Comparison of ENCODE assay signal across 21 cellular contexts in genomic region chr7:24885716-24886115, GRCh38.
DNase-seq lines count a peak whose midpoint lies in the region; ATAC-seq and TF ChIP-seq lines count a peak whose summit lies in the region.
"Had no signal": no experiment of that assay in that cellular context is flagged by ENCODE, and none has a peak within 500 bp of the region (broad histone marks: within the 10 kb centered on the region; RNA-seq: fewer than 3 reads in every experiment).

No MANE protein-coding gene starts in this region.

- H3K27me3 Mint-ChIP-seq in natural killer cell (ENCODE audit: low read depth in 2 of 2): no peaks in the 10 kb centered on the region
- H3K27me3 Mint-ChIP-seq in natural killer cell treated with Interleukin-12 subunit alpha and Interleukin-12 subunit beta and Interleukin-15 and Interleukin-18, amount 100 ng/mL, for 72 hours: no peaks in the 10 kb centered on the region
- H3K27me3 Mint-ChIP-seq in activated naive CD8-positive, alpha-beta T cell treated with anti-CD3 and anti-CD28 coated beads, Interleukin-2, amount 50 U/mL, for 24 hours: no peaks in the 10 kb centered on the region

- peaks cover 37% of the 10 kb centered on the region for H3K36me3 ChIP-seq in Karpas-422 (ENCODE audit: insufficient read depth, low read length)
- no peaks in the 10 kb centered on the region for H3K36me3 ChIP-seq in stomach
- H3K36me3 ChIP-seq: HAP-1 had no signal

- H2AFZ ChIP-seq in Karpas-422 (ENCODE audit: low read length): no peak overlapping the region

- H3K79me2 ChIP-seq in Karpas-422 (ENCODE audit: low read length): peaks cover 81% of the 10 kb centered on the region

- no peaks in the 10 kb centered on the region for H3K36me3 Mint-ChIP-seq in natural killer cell
- peaks cover 10% of the 10 kb centered on the region for H3K36me3 Mint-ChIP-seq in natural killer cell treated with Interleukin-12 subunit alpha and Interleukin-12 subunit beta and Interleukin-15 and Interleukin-18, amount 100 ng/mL, for 72 hours
- peaks cover 63% of the 10 kb centered on the region for H3K36me3 Mint-ChIP-seq in activated naive CD8-positive, alpha-beta T cell treated with anti-CD3 and anti-CD28 coated beads, Interleukin-2, amount 50 U/mL, for 24 hours (ENCODE audit: low read depth)
- peaks cover 64% of the 10 kb centered on the region for H3K36me3 Mint-ChIP-seq in stimulated activated effector memory CD8-positive, alpha-beta T cell treated with anti-CD3 and anti-CD28 coated beads, Interleukin-12 subunit alpha, Interleukin-12 subunit beta, amount 100 ng/mL, for 72 hours

- no peak overlapping the region for H3K4me3 Mint-ChIP-seq in natural killer cell
- H3K4me3 Mint-ChIP-seq in natural killer cell treated with Interleukin-12 subunit alpha and Interleukin-12 subunit beta and Interleukin-15 and Interleukin-18, amount 100 ng/mL, for 72 hours: no peak overlapping the region
- no peak overlapping the region for H3K4me3 Mint-ChIP-seq in activated naive CD8-positive, alpha-beta T cell treated with anti-CD3 and anti-CD28 coated beads, Interleukin-2, amount 50 U/mL, for 24 hours
- H3K4me3 Mint-ChIP-seq in stimulated activated effector memory CD8-positive, alpha-beta T cell treated with anti-CD3 and anti-CD28 coated beads, Interleukin-12 subunit alpha, Interleukin-12 subunit beta, amount 100 ng/mL, for 72 hours: no peak overlapping the region
- H3K4me3 Mint-ChIP-seq: HFFc6 had no signal

- H3K9ac ChIP-seq in Karpas-422 (ENCODE audit: low read length): peak overlapping the region; percentile 7
- H3K9ac ChIP-seq: SK-N-SH had no signal

- H3K4me3 ChIP-seq in Karpas-422 (ENCODE audit: low read length): no peak overlapping the region
- no peak overlapping the region for H3K4me3 ChIP-seq in stomach
- H3K4me3 ChIP-seq: HAP-1 had no signal

- peaks cover 96% of the 10 kb centered on the region for H3K4me1 ChIP-seq in Karpas-422 (ENCODE audit: low read length)
- H3K4me1 ChIP-seq in stomach: no peaks in the 10 kb centered on the region

- H3K9me3 ChIP-seq in Karpas-422 (ENCODE audit: low read length) (no peaks in the 10 kb centered on the region), stomach (no peaks in the 10 kb centered on the region)
- H3K9me3 ChIP-seq: BE2C, HAP-1, SK-N-SH had no signal

- DNase-seq in natural killer cell (no peak), Karpas-422 (no peak), stomach (no peak)
- no peak for DNase-seq in natural killer cell treated with Interleukin-12 subunit alpha and Interleukin-12 subunit beta and Interleukin-15 and Interleukin-18, amount 100 ng/mL, for 72 hours (ENCODE audit: low spot score)
- no peak for DNase-seq in activated naive CD8-positive, alpha-beta T cell treated with anti-CD3 and anti-CD28 coated beads, Interleukin-2, amount 50 U/mL, for 24 hours
- DNase-seq in stimulated activated effector memory CD8-positive, alpha-beta T cell treated with anti-CD3 and anti-CD28 coated beads, Interleukin-12 subunit alpha, Interleukin-12 subunit beta, amount 100 ng/mL, for 72 hours (ENCODE audit: low spot score in 2 of 2): no peak
- DNase-seq: BE2C, Calu3, GOT3, HFFc6, IMR-90, KG1, MM.1S, NCI-H1694, NCI-H2029 treated with DMSO at 0.1 percent for 48 hours, PC-3, SK-N-SH, SW 1271 had no signal

- no peak for TF ChIP-seq EP300 in stomach (IDR thresholded peaks at IDR 0.05)

- WGBS in stomach, 5 donors: 83 to 92% (median 89%) methylated on average over 1 of the region's 1 CpG

- no peak for ATAC-seq in natural killer cell
- ATAC-seq in natural killer cell treated with Interleukin-12 subunit alpha and Interleukin-12 subunit beta and Interleukin-15 and Interleukin-18, amount 100 ng/mL, for 72 hours: no peak
- no peak for ATAC-seq in activated naive CD8-positive, alpha-beta T cell treated with anti-CD3 and anti-CD28 coated beads, Interleukin-2, amount 50 U/mL, for 24 hours
- ATAC-seq in stimulated activated effector memory CD8-positive, alpha-beta T cell treated with anti-CD3 and anti-CD28 coated beads, Interleukin-12 subunit alpha, Interleukin-12 subunit beta, amount 100 ng/mL, for 72 hours: no peak
- no peak for ATAC-seq in HG02981 (IDR thresholded peaks at IDR 0.05; ENCODE audit: unreplicated experiment)
- no peak for ATAC-seq in GM21619 (IDR thresholded peaks at IDR 0.05; ENCODE audit: unreplicated experiment)
- ATAC-seq: PC-3 had no signal

- H3K4me2 ChIP-seq in Karpas-422 (ENCODE audit: low read depth, low read length, poor library complexity, severe bottlenecking): peak overlapping the region; percentile 71
- H3K4me2 ChIP-seq: SK-N-SH had no signal

- H3K9me2 ChIP-seq in Karpas-422 (replicated peaks; ENCODE audit: insufficient read depth, low read length): no peaks in the 10 kb centered on the region
- H3K9me2 ChIP-seq: SK-N-SH had no signal

- H3K27ac Mint-ChIP-seq in natural killer cell: peak overlapping the region; percentile 10 to 64
- peak overlapping the region in 1 of 2 donors; percentile 45 for H3K27ac Mint-ChIP-seq in natural killer cell treated with Interleukin-12 subunit alpha and Interleukin-12 subunit beta and Interleukin-15 and Interleukin-18, amount 100 ng/mL, for 72 hours
- peak overlapping the region; percentile 62 for H3K27ac Mint-ChIP-seq in activated naive CD8-positive, alpha-beta T cell treated with anti-CD3 and anti-CD28 coated beads, Interleukin-2, amount 50 U/mL, for 24 hours
- H3K27ac Mint-ChIP-seq in stimulated activated effector memory CD8-positive, alpha-beta T cell treated with anti-CD3 and anti-CD28 coated beads, Interleukin-12 subunit alpha, Interleukin-12 subunit beta, amount 100 ng/mL, for 72 hours: peak overlapping the region; percentile 81
- H3K27ac Mint-ChIP-seq: HFFc6 had no signal

- no peak for TF ChIP-seq POLR2A in stomach (IDR thresholded peaks at IDR 0.05)

- no peaks in the 10 kb centered on the region for H3K9me3 Mint-ChIP-seq in natural killer cell
- H3K9me3 Mint-ChIP-seq in natural killer cell treated with Interleukin-12 subunit alpha and Interleukin-12 subunit beta and Interleukin-15 and Interleukin-18, amount 100 ng/mL, for 72 hours: no peaks in the 10 kb centered on the region
- H3K9me3 Mint-ChIP-seq in activated naive CD8-positive, alpha-beta T cell treated with anti-CD3 and anti-CD28 coated beads, Interleukin-2, amount 50 U/mL, for 24 hours: no peaks in the 10 kb centered on the region
- H3K9me3 Mint-ChIP-seq in stimulated activated effector memory CD8-positive, alpha-beta T cell treated with anti-CD3 and anti-CD28 coated beads, Interleukin-12 subunit alpha, Interleukin-12 subunit beta, amount 100 ng/mL, for 72 hours: no peaks in the 10 kb centered on the region
- H3K9me3 Mint-ChIP-seq: HFFc6 had no signal

- TF ChIP-seq CTCF in natural killer cell (IDR thresholded peaks at IDR 0.05) (no peak), stomach (IDR thresholded peaks at IDR 0.05) (no peak)

- H3K27ac ChIP-seq in Karpas-422 (ENCODE audit: low read length): peak overlapping the region; percentile 99
- no peak overlapping the region for H3K27ac ChIP-seq in stomach

- no peaks in the 10 kb centered on the region for H4K20me1 ChIP-seq in Karpas-422 (ENCODE audit: insufficient read depth, low read depth, low read length)

- H3K4me1 Mint-ChIP-seq in natural killer cell: peaks cover 36 to 59% of the 10 kb centered on the region in 2 donors
- peaks cover 32 to 41% of the 10 kb centered on the region in 2 donors for H3K4me1 Mint-ChIP-seq in natural killer cell treated with Interleukin-12 subunit alpha and Interleukin-12 subunit beta and Interleukin-15 and Interleukin-18, amount 100 ng/mL, for 72 hours (ENCODE audit: low read depth in 2 of 2)
- peaks cover 84% of the 10 kb centered on the region for H3K4me1 Mint-ChIP-seq in activated naive CD8-positive, alpha-beta T cell treated with anti-CD3 and anti-CD28 coated beads, Interleukin-2, amount 50 U/mL, for 24 hours
- peaks cover 76% of the 10 kb centered on the region for H3K4me1 Mint-ChIP-seq in stimulated activated effector memory CD8-positive, alpha-beta T cell treated with anti-CD3 and anti-CD28 coated beads, Interleukin-12 subunit alpha, Interleukin-12 subunit beta, amount 100 ng/mL, for 72 hours

- H3K27me3 ChIP-seq in Karpas-422 (ENCODE audit: low read length) (no peaks in the 10 kb centered on the region), stomach (no peaks in the 10 kb centered on the region)
- H3K27me3 ChIP-seq: BE2C had no signal

- intact Hi-C loops in natural killer cell (cut with micrococcal nuclease) (no loop called here), stomach (cut with DNase I; ENCODE audit: low total_unique reads) (no loop called here)
